ENCODE assay signal across 8 cellular contexts in the genomic region with DNA sequence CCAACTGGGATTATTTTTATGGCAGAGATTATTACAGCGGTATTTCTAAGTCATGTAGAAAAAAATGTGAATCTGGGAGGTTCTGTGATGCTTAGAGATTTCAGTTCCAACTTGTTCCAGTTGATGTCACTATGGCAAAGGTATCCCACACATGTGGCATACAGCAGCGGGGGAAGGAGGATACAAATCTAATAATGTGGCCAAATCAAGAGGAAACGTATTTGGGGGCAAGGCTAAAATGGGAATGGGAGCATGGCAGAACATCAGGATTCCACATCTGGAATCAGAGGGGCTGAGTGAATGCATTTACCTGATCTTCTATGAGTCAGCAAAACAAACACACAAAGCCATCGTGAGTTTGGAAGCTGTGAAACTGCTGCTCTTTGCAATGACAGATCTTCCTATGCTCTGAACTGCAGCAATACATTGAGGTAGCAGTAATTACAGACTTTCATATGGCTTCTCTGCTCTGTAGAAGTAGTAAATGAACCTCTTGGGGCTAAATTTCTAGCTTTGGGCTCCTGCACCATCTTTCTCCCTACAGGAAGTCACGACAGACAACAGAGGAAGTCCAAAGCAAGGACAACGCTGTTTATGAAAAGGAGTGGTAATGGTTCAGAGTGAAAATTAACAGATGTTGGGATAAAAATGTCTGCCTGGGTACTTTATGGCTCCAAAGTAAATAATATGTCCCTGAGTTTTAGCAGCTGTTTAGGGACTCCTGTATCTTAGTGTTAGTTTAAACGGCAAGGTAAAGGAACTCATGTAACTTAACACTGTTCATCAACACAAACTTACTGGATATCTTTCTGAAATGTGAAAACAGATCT. TPM values are rescaled to one million over a fixed set of nuclear protein-coding genes. Genes with fewer than 3 reads are reported as not detected.
DNase-seq lines count a peak whose midpoint lies in the region; ATAC-seq, FAIRE-seq and TF ChIP-seq lines count a peak whose summit lies in the region.

No MANE protein-coding gene starts in this region.

- DNase-seq in D721Med (ENCODE audit: insufficient read length, low spot score) (no peak), HTR-8/SVneo (ENCODE audit: insufficient read length, low spot score) (peak; percentile 42), RPMI8226 (peak; percentile 43), cerebellar cortex (ENCODE audit: low spot score) (peak; percentile 49), superior temporal gyrus (ENCODE audit: extremely low spot score) (peak; percentile 78)

- H3K27me3 ChIP-seq in liver (ENCODE audit: control insufficient read depth in 4 of 4, insufficient read depth in 4 of 4, low read length in 3 of 4): peaks cover 0 to 7% (median 0%) of the 10 kb centered on the region in 4 donors

- ATAC-seq in GM19351 (IDR thresholded peaks at IDR 0.05; ENCODE audit: unreplicated experiment) (peak; percentile 78), HG02970 (IDR thresholded peaks at IDR 0.05; ENCODE audit: low FRiP score, unreplicated experiment) (no peak)

- 23% methylated on average over 7 of the region's 7 CpGs for WGBS in liver

- TF ChIP-seq RAD21 in liver (IDR thresholded peaks at IDR 0.05): peak; percentile 78 to 80

- no peaks in the 10 kb centered on the region for H3K36me3 ChIP-seq in liver (ENCODE audit: control insufficient read depth in 4 of 4, insufficient read depth in 3 of 4, low read depth in 1 of 4, low read length in 3 of 4)

- H3K9ac ChIP-seq in liver (ENCODE audit: low read depth in 1 of 2, low read length in 2 of 2): no peak overlapping the region

- no peak overlapping the region for H3K27ac ChIP-seq in liver (ENCODE audit: low read depth in 1 of 2, low read length in 2 of 2)

- peak overlapping the region; percentile 32 to 70 (median 38) for H3K4me3 ChIP-seq in liver (ENCODE audit: low read depth in 1 of 3, low read length in 3 of 3)

- TF ChIP-seq CTCF in D721Med (IDR thresholded peaks at IDR 0.05; ENCODE audit: insufficient read depth, missing control alignments) (peak; percentile 21), liver (IDR thresholded peaks at IDR 0.05; ENCODE audit: low read depth, low read length, missing input control) (peak; percentile 45)

- H3K9me3 ChIP-seq in liver (ENCODE audit: control insufficient read depth in 4 of 4, low read length in 3 of 4): no peaks in the 10 kb centered on the region

- peaks cover 0 to 8% (median 3%) of the 10 kb centered on the region in 4 donors for H3K4me1 ChIP-seq in liver (ENCODE audit: control insufficient read depth in 4 of 4, insufficient read depth in 4 of 4, low read length in 3 of 4)

- FAIRE-seq in D721Med (lab: Jason Lieb, UNC) (no peak), HTR-8/SVneo (lab: Jason Lieb, UNC) (peak; percentile 74)

TF ChIP-seq in liver, 16 proteins besides CTCF, POLR2A, EP300 and RAD21:
- no peak for TF ChIP-seq SP1 (IDR thresholded peaks at IDR 0.05)
- peak in 1 of 2 donors; percentile 38 for TF ChIP-seq JUND (IDR thresholded peaks at IDR 0.05)
- no peak for TF ChIP-seq EGR1 (IDR thresholded peaks at IDR 0.05; ENCODE audit: low read depth in 2 of 2)
- TF ChIP-seq GABPA (IDR thresholded peaks at IDR 0.05 in 1 of 2, conservative IDR thresholded peaks at IDR 0.05 in 1 of 2): peak; percentile 10 to 53
- TF ChIP-seq, protein P1, sequence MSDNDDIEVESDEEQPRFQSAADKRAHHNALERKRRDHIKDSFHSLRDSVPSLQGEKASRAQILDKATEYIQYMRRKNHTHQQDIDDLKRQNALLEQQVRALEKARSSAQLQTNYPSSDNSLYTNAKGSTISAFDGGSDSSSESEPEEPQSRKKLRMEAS (IDR thresholded peaks at IDR 0.05): peak; percentile 39
- TF ChIP-seq FOXA2 (IDR thresholded peaks at IDR 0.05): no peak

RNA-seq across cellular contexts. Expression of gene GABPA, which starts 55.6 kb away (rescaled TPM):
- total RNA-seq in liver: 10 to 100 TPM; 17.3 to 19.4 TPM
- 1 to 10 TPM; 5.4 to 5.7 TPM for polyA plus RNA-seq in liver

RNA-seq across cellular contexts. Expression of gene ATP5PF, which starts 55.6 kb away (rescaled TPM):
- total RNA-seq in liver: 100 to 1,000 TPM in 1 of 2 donors, 10 to 100 TPM in 1; 77.2 to 101 TPM
- polyA plus RNA-seq in liver: 100 to 1,000 TPM; 317 to 637 TPM
